ENCODE assay signal across 8 cellular contexts in the genomic region with DNA sequence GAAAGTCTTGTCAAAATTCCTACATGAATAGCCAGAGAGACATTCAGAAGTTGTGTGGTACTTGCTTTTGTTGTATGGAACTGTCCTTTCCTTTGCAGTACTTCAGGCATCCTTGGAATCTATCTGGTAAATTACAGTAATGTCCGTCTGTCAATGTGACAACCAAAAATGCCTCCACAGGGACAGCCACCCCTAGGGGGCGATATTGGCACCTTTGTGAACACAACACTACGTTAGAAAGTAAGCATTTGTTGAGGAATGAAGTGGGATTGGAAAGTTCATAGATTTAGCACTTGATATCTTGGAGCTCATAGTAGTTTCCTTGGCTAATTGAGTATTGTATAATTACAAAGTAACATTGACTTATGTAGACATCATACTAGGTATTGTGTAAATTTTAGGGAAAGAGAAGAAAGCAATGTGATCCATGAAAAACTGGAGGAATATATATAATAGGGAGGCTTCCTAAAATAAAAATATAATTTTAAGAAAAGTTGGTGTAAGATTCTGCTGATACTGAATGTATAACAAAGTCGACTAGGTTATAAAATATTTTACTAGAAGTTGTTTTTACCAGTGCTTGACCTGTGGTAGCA. TPM values are rescaled to one million over a fixed set of nuclear protein-coding genes. Genes with fewer than 3 reads are reported as not detected.
DNase-seq lines count a peak whose midpoint lies in the region; ATAC-seq, FAIRE-seq and TF ChIP-seq lines count a peak whose summit lies in the region.

No MANE protein-coding gene starts in this region.

- no peak overlapping the region for H3K4me3 ChIP-seq in epithelial cell of proximal tubule (ENCODE audit: low read depth, low read length)

- DNase-seq in DMS53 (lab: John Stamatoyannopoulos, UW) (peak; percentile 74), M059J (ENCODE audit: low read depth) (peak; percentile 62), epithelial cell of proximal tubule (ENCODE audit: low read depth) (peak; percentile 18), occipital lobe (lab: John Stamatoyannopoulos, UW) (peak; percentile 1), urothelium cell line (ENCODE audit: low spot score) (peak; percentile 47)
- DNase-seq in activated CD4-positive, alpha-beta T cell treated with anti-CD3 and anti-CD28 coated beads, Interleukin-2, amount 50 U/mL, for 24 hours (ENCODE audit: low read depth in 1 of 2, low spot score in 1 of 2) = peak; percentile 30 to 47

- FAIRE-seq in urothelium cell line (lab: Jason Lieb, UNC) = no peak

- peak; percentile 92 for TF ChIP-seq CTCF in epithelial cell of proximal tubule (conservative IDR thresholded peaks at IDR 0.05; ENCODE audit: low read depth, low read length)

- ATAC-seq in GM19455 (IDR thresholded peaks at IDR 0.05; ENCODE audit: unreplicated experiment) = peak; percentile 59
- no peak for ATAC-seq in GM21737 (IDR thresholded peaks at IDR 0.05; ENCODE audit: unreplicated experiment)

RNA-seq across cellular contexts. Expression of a gene that starts 32.7 kb away (rescaled TPM):
- total RNA-seq in M059J (2014; rRNA removed; shearing (Covaris generic)) = 0.05 and 4.0 TPM in 2 replicates
- 3.5 and 7.8 TPM in 2 replicates for total RNA-seq in epithelial cell of proximal tubule
- 47.6 TPM for total RNA-seq in occipital lobe

Comparison
In these comparisons a context has a peak if more than half of its experiments do, and no peak if none do; other contexts are left out.
1. DNase-seq: peak in every context shown above with its lines; median percentile 74 in DMS53; 62 in M059J; 47 in urothelium cell line; 38 in activated CD4-positive, alpha-beta T cell treated with anti-CD3 and anti-CD28 coated beads, Interleukin-2, amount 50 U/mL, for 24 hours; 18 in epithelial cell of proximal tubule; 1 in occipital lobe.